In the genomic region with DNA sequence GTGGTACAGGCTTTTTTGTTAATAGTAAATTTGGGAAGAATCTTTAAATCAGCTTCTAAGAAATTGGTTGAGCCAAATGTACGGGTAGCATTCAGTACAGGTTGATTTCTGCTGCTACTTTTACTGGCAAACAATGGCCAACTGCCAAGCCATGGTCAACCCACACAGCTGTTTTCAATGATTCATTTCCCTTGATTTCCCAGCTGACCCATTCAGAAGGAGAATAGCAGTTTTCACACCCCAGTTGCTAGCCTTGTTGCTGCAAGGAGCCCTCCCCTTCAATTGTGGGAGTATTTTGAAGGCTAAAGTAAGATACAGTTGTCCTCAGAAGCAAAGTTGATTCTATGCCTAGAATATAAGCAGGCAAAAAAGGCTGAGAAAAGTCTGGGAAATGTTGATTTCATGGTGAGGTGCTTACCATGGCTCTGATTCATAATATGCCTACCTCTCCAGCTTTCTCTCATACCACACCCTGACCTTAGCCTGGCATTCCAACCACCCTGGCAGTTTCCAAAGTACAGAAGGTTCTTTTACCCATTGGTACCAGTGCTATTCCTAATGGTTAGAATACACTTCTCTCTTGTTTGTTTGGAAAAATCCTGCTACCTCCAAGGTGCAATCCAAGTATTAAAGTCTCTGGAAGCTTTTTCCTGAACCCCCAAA, we compare ENCODE assay signal across 1 cellular context.
TF ChIP-seq lines count a peak whose summit lies in the region.

No MANE protein-coding gene starts in this region.

TF ChIP-seq in WTC11, 78 proteins besides CTCF, POLR2A, EP300 and RAD21 (continued from another document):
- TF ChIP-seq, protein P1, sequence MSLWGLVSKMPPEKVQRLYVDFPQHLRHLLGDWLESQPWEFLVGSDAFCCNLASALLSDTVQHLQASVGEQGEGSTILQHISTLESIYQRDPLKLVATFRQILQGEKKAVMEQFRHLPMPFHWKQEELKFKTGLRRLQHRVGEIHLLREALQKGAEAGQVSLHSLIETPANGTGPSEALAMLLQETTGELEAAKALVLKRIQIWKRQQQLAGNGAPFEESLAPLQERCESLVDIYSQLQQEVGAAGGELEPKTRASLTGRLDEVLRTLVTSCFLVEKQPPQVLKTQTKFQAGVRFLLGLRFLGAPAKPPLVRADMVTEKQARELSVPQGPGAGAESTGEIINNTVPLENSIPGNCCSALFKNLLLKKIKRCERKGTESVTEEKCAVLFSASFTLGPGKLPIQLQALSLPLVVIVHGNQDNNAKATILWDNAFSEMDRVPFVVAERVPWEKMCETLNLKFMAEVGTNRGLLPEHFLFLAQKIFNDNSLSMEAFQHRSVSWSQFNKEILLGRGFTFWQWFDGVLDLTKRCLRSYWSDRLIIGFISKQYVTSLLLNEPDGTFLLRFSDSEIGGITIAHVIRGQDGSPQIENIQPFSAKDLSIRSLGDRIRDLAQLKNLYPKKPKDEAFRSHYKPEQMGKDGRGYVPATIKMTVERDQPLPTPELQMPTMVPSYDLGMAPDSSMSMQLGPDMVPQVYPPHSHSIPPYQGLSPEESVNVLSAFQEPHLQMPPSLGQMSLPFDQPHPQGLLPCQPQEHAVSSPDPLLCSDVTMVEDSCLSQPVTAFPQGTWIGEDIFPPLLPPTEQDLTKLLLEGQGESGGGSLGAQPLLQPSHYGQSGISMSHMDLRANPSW (CRISPR knock-in tag; conservative IDR thresholded peaks at IDR 0.05; ENCODE audit: low read depth) = no peak
- TF ChIP-seq RELA (CRISPR knock-in tag; IDR thresholded peaks at IDR 0.05; ENCODE audit: borderline replicate concordance) (no peak), ZBTB21 (CRISPR knock-in tag; IDR thresholded peaks at IDR 0.05; ENCODE audit: borderline replicate concordance) (no peak), ZNF219 (CRISPR knock-in tag; IDR thresholded peaks at IDR 0.05; ENCODE audit: borderline replicate concordance) (no peak), ZNF671 (CRISPR knock-in tag; IDR thresholded peaks at IDR 0.05) (no peak)
- TF ChIP-seq, protein P2, sequence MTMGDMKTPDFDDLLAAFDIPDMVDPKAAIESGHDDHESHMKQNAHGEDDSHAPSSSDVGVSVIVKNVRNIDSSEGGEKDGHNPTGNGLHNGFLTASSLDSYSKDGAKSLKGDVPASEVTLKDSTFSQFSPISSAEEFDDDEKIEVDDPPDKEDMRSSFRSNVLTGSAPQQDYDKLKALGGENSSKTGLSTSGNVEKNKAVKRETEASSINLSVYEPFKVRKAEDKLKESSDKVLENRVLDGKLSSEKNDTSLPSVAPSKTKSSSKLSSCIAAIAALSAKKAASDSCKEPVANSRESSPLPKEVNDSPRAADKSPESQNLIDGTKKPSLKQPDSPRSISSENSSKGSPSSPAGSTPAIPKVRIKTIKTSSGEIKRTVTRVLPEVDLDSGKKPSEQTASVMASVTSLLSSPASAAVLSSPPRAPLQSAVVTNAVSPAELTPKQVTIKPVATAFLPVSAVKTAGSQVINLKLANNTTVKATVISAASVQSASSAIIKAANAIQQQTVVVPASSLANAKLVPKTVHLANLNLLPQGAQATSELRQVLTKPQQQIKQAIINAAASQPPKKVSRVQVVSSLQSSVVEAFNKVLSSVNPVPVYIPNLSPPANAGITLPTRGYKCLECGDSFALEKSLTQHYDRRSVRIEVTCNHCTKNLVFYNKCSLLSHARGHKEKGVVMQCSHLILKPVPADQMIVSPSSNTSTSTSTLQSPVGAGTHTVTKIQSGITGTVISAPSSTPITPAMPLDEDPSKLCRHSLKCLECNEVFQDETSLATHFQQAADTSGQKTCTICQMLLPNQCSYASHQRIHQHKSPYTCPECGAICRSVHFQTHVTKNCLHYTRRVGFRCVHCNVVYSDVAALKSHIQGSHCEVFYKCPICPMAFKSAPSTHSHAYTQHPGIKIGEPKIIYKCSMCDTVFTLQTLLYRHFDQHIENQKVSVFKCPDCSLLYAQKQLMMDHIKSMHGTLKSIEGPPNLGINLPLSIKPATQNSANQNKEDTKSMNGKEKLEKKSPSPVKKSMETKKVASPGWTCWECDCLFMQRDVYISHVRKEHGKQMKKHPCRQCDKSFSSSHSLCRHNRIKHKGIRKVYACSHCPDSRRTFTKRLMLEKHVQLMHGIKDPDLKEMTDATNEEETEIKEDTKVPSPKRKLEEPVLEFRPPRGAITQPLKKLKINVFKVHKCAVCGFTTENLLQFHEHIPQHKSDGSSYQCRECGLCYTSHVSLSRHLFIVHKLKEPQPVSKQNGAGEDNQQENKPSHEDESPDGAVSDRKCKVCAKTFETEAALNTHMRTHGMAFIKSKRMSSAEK (CRISPR knock-in tag; IDR thresholded peaks at IDR 0.05; ENCODE audit: borderline replicate concordance) = no peak
- TF ChIP-seq, protein P3, sequence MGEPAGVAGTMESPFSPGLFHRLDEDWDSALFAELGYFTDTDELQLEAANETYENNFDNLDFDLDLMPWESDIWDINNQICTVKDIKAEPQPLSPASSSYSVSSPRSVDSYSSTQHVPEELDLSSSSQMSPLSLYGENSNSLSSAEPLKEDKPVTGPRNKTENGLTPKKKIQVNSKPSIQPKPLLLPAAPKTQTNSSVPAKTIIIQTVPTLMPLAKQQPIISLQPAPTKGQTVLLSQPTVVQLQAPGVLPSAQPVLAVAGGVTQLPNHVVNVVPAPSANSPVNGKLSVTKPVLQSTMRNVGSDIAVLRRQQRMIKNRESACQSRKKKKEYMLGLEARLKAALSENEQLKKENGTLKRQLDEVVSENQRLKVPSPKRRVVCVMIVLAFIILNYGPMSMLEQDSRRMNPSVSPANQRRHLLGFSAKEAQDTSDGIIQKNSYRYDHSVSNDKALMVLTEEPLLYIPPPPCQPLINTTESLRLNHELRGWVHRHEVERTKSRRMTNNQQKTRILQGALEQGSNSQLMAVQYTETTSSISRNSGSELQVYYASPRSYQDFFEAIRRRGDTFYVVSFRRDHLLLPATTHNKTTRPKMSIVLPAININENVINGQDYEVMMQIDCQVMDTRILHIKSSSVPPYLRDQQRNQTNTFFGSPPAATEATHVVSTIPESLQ (CRISPR knock-in tag; IDR thresholded peaks at IDR 0.05) = no peak
TF ChIP-seq in WTC11: peak in this region for 0.
